13 cellular contexts compared by ENCODE assay signal in genomic region chr9:91348191-91348790, GRCh38.
"Had no signal": no experiment of that assay in that cellular context is flagged by ENCODE, and none has a peak within 500 bp of the region (broad histone marks: within the 10 kb centered on the region; RNA-seq: fewer than 3 reads in every experiment).

No MANE protein-coding gene starts in this region.

- H3K9me3 ChIP-seq: breast epithelium, esophagus squamous epithelium had no signal

- H3K27me3 Mint-ChIP-seq: activated naive CD8-positive, alpha-beta T cell treated with anti-CD3 and anti-CD28 coated beads, Interleukin-2, amount 10 ng/mL, durations not matched to agents 7 days and 5 days; progenitor cell of endocrine pancreas had no signal

- H3K4me1 Mint-ChIP-seq: nephron had no signal

- ATAC-seq: left lobe of liver, sciatic nerve had no signal

- H3K4me3 Mint-ChIP-seq: activated naive CD8-positive, alpha-beta T cell treated with anti-CD3 and anti-CD28 coated beads, Interleukin-2, amount 10 ng/mL, durations not matched to agents 7 days and 5 days; nephron had no signal

- H3K27me3 ChIP-seq: breast epithelium, esophagus squamous epithelium had no signal

- DNase-seq: activated CD4-positive, alpha-beta T cell treated with anti-CD3 and anti-CD28 coated beads, Interleukin-2, amount 50 U/mL, for 48 hours; activated gamma-delta T cell treated with Interleukin-2 at 50 U/mL for 16 hours; activated naive CD8-positive, alpha-beta T cell treated with anti-CD3 and anti-CD28 coated beads, Interleukin-2, amount 10 ng/mL, durations not matched to agents 7 days and 5 days; aorta; esophagus squamous epithelium; foreskin fibroblast; occipital lobe; stimulated activated CD4-positive, alpha-beta T cell treated with anti-CD3 and anti-CD28 coated beads, Interleukin-2, amount 100 ng/mL, for 24 hours had no signal

- H3K27ac Mint-ChIP-seq: activated naive CD8-positive, alpha-beta T cell treated with anti-CD3 and anti-CD28 coated beads, Interleukin-2, amount 10 ng/mL, durations not matched to agents 7 days and 5 days; nephron; progenitor cell of endocrine pancreas had no signal

- H3K4me1 ChIP-seq: breast epithelium, esophagus squamous epithelium had no signal

- H3K27ac ChIP-seq: breast epithelium, esophagus squamous epithelium had no signal

- H3K36me3 ChIP-seq: breast epithelium had no signal

- H3K4me3 ChIP-seq: breast epithelium, esophagus squamous epithelium had no signal

- H3K9me3 Mint-ChIP-seq: activated naive CD8-positive, alpha-beta T cell treated with anti-CD3 and anti-CD28 coated beads, Interleukin-2, amount 10 ng/mL, durations not matched to agents 7 days and 5 days; nephron had no signal
